ENCODE assay signal across 16 cellular contexts in genomic region chr12:47881041-47881440, GRCh38.
"Had no signal": no experiment of that assay in that cellular context is flagged by ENCODE, and none has a peak within 500 bp of the region (broad histone marks: within the 10 kb centered on the region; RNA-seq: fewer than 3 reads in every experiment).

No MANE protein-coding gene starts in this region.

- H3K27ac ChIP-seq: ascending aorta, colonic mucosa, pancreas, right lobe of liver, upper lobe of right lung had no signal

- DNase-seq: activated CD8-positive, alpha-beta memory T cell treated with anti-CD3 and anti-CD28 coated beads, Interleukin-2, amount 50 U/mL, for 4 hours; activated naive CD4-positive, alpha-beta T cell treated with anti-CD3 and anti-CD28 coated beads, Interleukin-2, amount 10 ng/mL, durations not matched to agents 7 days and 5 days; colonic mucosa; erythroblast; immature natural killer cell; mucosa of descending colon; naive B cell; right lobe of liver; small intestine; stimulated activated CD4-positive, alpha-beta T cell treated with anti-CD3 and anti-CD28 coated beads, Interleukin-4, amount 100 ng/mL, for 24 hours; T-cell; upper lobe of right lung had no signal

- H3K9me3 ChIP-seq: ascending aorta, colonic mucosa, mucosa of descending colon, pancreas, right lobe of liver, upper lobe of right lung had no signal

- H3K4me3 Mint-ChIP-seq: immature natural killer cell had no signal

- H3K36me3 Mint-ChIP-seq: immature natural killer cell, naive B cell, T-cell had no signal

- H3K4me1 ChIP-seq: ascending aorta, right lobe of liver had no signal

- H3K4me3 ChIP-seq: ascending aorta, colonic mucosa, mucosa of descending colon, pancreas, right lobe of liver, upper lobe of right lung had no signal

- H3K9me3 Mint-ChIP-seq: activated naive CD4-positive, alpha-beta T cell treated with anti-CD3 and anti-CD28 coated beads, Interleukin-2, amount 10 ng/mL, durations not matched to agents 7 days and 5 days; central memory CD8-positive, alpha-beta T cell; immature natural killer cell; naive B cell; stimulated activated memory B cell treated with anti-CD40 and anti-IgM and Interleukin-4, amounts not matched to agents 10 μg/mL and 1 μg/mL and 100 μg/mL, for 72 hours; T-cell had no signal

- H3K36me3 ChIP-seq: colonic mucosa, pancreas, right lobe of liver had no signal

- H3K27me3 ChIP-seq: ascending aorta, colonic mucosa, pancreas, right lobe of liver, upper lobe of right lung had no signal

- H3K27me3 Mint-ChIP-seq: activated naive CD4-positive, alpha-beta T cell treated with anti-CD3 and anti-CD28 coated beads, Interleukin-2, amount 10 ng/mL, durations not matched to agents 7 days and 5 days; T-cell had no signal
